ENCODE assay signal across 8 cellular contexts in the genomic region with DNA sequence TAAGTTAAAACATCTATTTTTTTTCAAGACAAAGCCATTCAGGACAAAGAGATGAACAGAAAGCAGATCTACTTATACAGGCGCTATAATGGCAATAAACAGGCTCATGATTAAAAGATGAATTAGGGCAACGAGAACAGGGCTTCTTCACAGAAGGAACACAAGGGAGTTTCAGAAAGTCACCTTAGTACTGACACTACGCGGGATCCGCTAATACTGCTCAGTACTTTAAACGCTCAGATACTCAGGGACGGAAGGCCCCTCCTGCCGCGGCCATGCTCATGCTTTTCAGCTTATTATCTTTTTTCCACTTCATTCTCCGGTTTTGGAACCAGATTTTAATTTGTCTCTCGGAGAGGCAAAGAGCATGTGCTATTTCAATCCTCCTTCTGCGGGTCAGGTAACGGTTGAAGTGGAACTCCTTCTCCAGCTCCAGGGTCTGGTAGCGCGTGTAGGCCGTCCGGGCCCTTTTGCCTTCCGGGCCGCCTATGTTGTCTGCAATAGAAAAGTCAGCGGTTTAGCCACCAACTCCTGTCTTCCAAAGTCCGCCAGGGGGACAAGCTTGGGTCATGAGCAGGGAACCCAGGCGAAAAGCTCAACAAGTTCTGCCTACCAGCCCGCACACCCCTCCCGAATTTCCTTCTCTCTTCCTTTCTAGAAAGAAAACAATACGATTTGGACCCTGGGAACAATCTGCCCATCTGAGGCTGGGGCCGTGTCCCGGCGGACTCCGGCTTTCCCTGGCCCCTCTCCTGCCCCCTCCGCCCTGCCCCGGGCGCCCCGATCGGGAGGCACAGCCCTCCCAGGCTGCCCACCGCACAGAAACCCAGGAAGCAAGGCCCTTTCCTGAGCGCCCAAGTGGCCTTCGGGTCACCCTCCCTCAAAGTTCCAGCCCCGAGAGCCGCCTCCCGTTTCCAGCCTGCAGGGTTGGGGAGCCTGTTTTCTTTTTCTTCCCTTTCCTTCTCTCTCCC. TPM values are rescaled to one million over a fixed set of nuclear protein-coding genes. Genes with fewer than 3 reads are reported as not detected.
DNase-seq lines count a peak whose midpoint lies in the region; ATAC-seq and TF ChIP-seq lines count a peak whose summit lies in the region.
"Had no signal": no experiment of that assay in that cellular context is flagged by ENCODE, and none has a peak within 500 bp of the region (broad histone marks: within the 10 kb centered on the region; RNA-seq: fewer than 3 reads in every experiment).

No MANE protein-coding gene starts in this region.

- H3K9ac ChIP-seq in Loucy (ENCODE audit: low read depth, low read length, poor library complexity, severe bottlenecking) (peak overlapping the region; percentile 86), colonic mucosa (ENCODE audit: low read depth in 2 of 2, low read length in 2 of 2) (peak overlapping the region; percentile 75 to 100)

- H3K27me3 ChIP-seq in Loucy (ENCODE audit: insufficient read depth, low read length, poor library complexity, severe bottlenecking): no peaks in the 10 kb centered on the region
- H3K27me3 ChIP-seq in colonic mucosa: no peaks in the 10 kb centered on the region
- H3K27me3 ChIP-seq in lung (ENCODE audit: control insufficient read depth, insufficient read depth): no peaks in the 10 kb centered on the region
- no peaks in the 10 kb centered on the region for H3K27me3 ChIP-seq in suprapubic skin

- no peak for TF ChIP-seq POLR2A in suprapubic skin (IDR thresholded peaks at IDR 0.05)

- no peaks in the 10 kb centered on the region for H3K9me2 ChIP-seq in Loucy (replicated peaks; ENCODE audit: low read depth, low read length)

- H3K4me1 ChIP-seq in Loucy (ENCODE audit: insufficient read depth, low read length, poor library complexity, severe bottlenecking) (peaks cover 65% of the 10 kb centered on the region), colonic mucosa (peaks cover 11% of the 10 kb centered on the region), lung (ENCODE audit: control insufficient read depth in 2 of 2, insufficient read depth in 2 of 2, low read length in 2 of 2) (no peaks in the 10 kb centered on the region), suprapubic skin (peaks cover 36% of the 10 kb centered on the region)

- H3K36me3 ChIP-seq in Loucy (ENCODE audit: insufficient read depth, low read length): peaks cover 84% of the 10 kb centered on the region
- H3K36me3 ChIP-seq in colonic mucosa: no peaks in the 10 kb centered on the region
- no peaks in the 10 kb centered on the region for H3K36me3 ChIP-seq in lung (ENCODE audit: control insufficient read depth in 2 of 2, insufficient read depth in 2 of 2, low read length in 2 of 2)
- peaks cover 16% of the 10 kb centered on the region for H3K36me3 ChIP-seq in suprapubic skin

- no peak overlapping the region for H2AFZ ChIP-seq in Loucy (ENCODE audit: low read length)

- WGBS in lung, 2 donors: 36 to 65% methylated on average over 40 of the region's 40 CpGs
- WGBS in suprapubic skin: 71% methylated on average over 40 of the region's 40 CpGs

- H3K4me3 ChIP-seq in Loucy (ENCODE audit: low read length, poor library complexity, severe bottlenecking) (peak overlapping the region; percentile 94), colonic mucosa (peak overlapping the region; percentile 43), lung (peak overlapping the region; percentile 89), suprapubic skin (peak overlapping the region; percentile 53)

- peaks cover 4% of the 10 kb centered on the region for H3F3A ChIP-seq in Loucy (ENCODE audit: low read depth)

- peak overlapping the region; percentile 91 for H3K4me2 ChIP-seq in Loucy (ENCODE audit: low read depth, low read length, poor library complexity, severe bottlenecking)

- ATAC-seq in lung (ENCODE audit: insufficient read depth, low FRiP score): no peak
- no peak for ATAC-seq in GM21447 (IDR thresholded peaks at IDR 0.05; ENCODE audit: unreplicated experiment)

- peak overlapping the region; percentile 84 for H3K27ac ChIP-seq in colonic mucosa
- peak overlapping the region in 1 of 2 donors; percentile 84 for H3K27ac ChIP-seq in lung (ENCODE audit: low read depth in 1 of 2, low read length in 1 of 2)
- H3K27ac ChIP-seq in suprapubic skin: peak overlapping the region; percentile 88
- H3K27ac ChIP-seq: SK-N-MC had no signal

- H3K9me3 ChIP-seq in Loucy (ENCODE audit: insufficient read depth, low read depth, low read length): no peaks in the 10 kb centered on the region
- H3K9me3 ChIP-seq in colonic mucosa: no peaks in the 10 kb centered on the region
- peaks cover 0 to 2% of the 10 kb centered on the region in 2 donors for H3K9me3 ChIP-seq in lung (ENCODE audit: control insufficient read depth in 2 of 2, insufficient read depth in 1 of 2, low read length in 1 of 2)
- no peaks in the 10 kb centered on the region for H3K9me3 ChIP-seq in suprapubic skin

- DNase-seq in colonic mucosa (peak; percentile 53), lung (ENCODE audit: low spot score) (no peak), suprapubic skin (ENCODE audit: low spot score in 2 of 2) (peak in 1 of 2 donors; percentile 74), HPDE6-E6E7 (ENCODE audit: extremely low spot score) (no peak)
- DNase-seq in NK-92 treated with Interleukin-12 subunit alpha and Interleukin-12 subunit beta, amount 100 ng/mL, for 24 hours (lab: John Stamatoyannopoulos, UW): no peak

- peaks cover 96% of the 10 kb centered on the region for H4K20me1 ChIP-seq in Loucy (ENCODE audit: insufficient read depth, low read length, poor library complexity, severe bottlenecking)

- intact Hi-C loops in colonic mucosa (cut with DNase I): loop anchor here (5.0 kb wide), 1 partner anchor 35 kb away; no protein-coding TSS in a partner anchor

- peaks cover 100% of the 10 kb centered on the region for H3K79me2 ChIP-seq in Loucy (ENCODE audit: insufficient read depth, low read length)

- no peak for TF ChIP-seq EP300 in suprapubic skin (IDR thresholded peaks at IDR 0.05)

- TF ChIP-seq CTCF in Loucy (conservative IDR thresholded peaks at IDR 0.05; ENCODE audit: low read length): no peak
- no peak for TF ChIP-seq CTCF in colonic mucosa (IDR thresholded peaks at IDR 0.05)
- no peak for TF ChIP-seq CTCF in lung (IDR thresholded peaks at IDR 0.05; ENCODE audit: control extremely low read depth, extremely low read depth)
- no peak for TF ChIP-seq CTCF in suprapubic skin (IDR thresholded peaks at IDR 0.05)

RNA-seq across cellular contexts. Expression of gene HOXA5, which starts 1.6 kb away (rescaled TPM):
- total RNA-seq in colonic mucosa: 10 to 100 TPM in 1 of 2 donors, 1 to 10 TPM in 1; 9.6 to 18.7 TPM
- total RNA-seq in lung: 10 to 100 TPM; 20.9 to 61.9 TPM
- 1 to 10 TPM; 9.2 to 9.5 TPM for polyA plus RNA-seq in lung
- total RNA-seq in suprapubic skin: 10 to 100 TPM in 3 of 4 donors, 1 to 10 TPM in 1; 4.7 to 16.3 (median 14.6) TPM

RNA-seq across cellular contexts. Expression of gene HOXA6, which starts 5.7 kb away (rescaled TPM):
- total RNA-seq in colonic mucosa: 10 to 100 TPM; 10.9 to 29.6 TPM
- 1 to 10 TPM; 4.7 to 7.7 TPM for total RNA-seq in lung
- polyA plus RNA-seq in lung: under 1 TPM; 0.49 to 0.94 TPM
- total RNA-seq in suprapubic skin: 1 to 10 TPM; 4.0 to 9.3 (median 6.4) TPM

RNA-seq across cellular contexts. Expression of gene HOXA3, which starts 10.5 kb away (rescaled TPM):
- total RNA-seq in colonic mucosa: 10 to 100 TPM; 13.3 to 14.1 TPM
- total RNA-seq in lung: 10 to 100 TPM; 10.3 to 10.7 TPM
- polyA plus RNA-seq in lung: 1 to 10 TPM; 1.9 to 2.3 TPM
- total RNA-seq in suprapubic skin: 10 to 100 TPM in 1 of 4 donors, 1 to 10 TPM in 3; 5.5 to 19.9 (median 6.2) TPM

RNA-seq across cellular contexts. Expression of gene HOXA4, which starts 11.3 kb away (rescaled TPM):
- total RNA-seq in colonic mucosa: 1 to 10 TPM; 3.3 to 4.5 TPM
- 1 to 10 TPM; 2.7 to 4.4 TPM for total RNA-seq in lung
- 1 to 10 TPM; 3.8 to 6.0 TPM for polyA plus RNA-seq in lung
- 1 to 10 TPM; 1.8 to 4.7 (median 2.5) TPM for total RNA-seq in suprapubic skin

RNA-seq across cellular contexts. Expression of gene HOXA7, which starts 14.6 kb away (rescaled TPM):
- total RNA-seq in colonic mucosa (10 to 100 TPM; 21.9 to 24.4 TPM), lung (1 to 10 TPM; 1.1 to 2.2 TPM), suprapubic skin (10 to 100 TPM; 14.8 to 23.6 (median 17.5) TPM)
- 1 to 10 TPM; 1.0 to 1.7 TPM for polyA plus RNA-seq in lung

Comparison
In these comparisons a context has a peak if more than half of its experiments do, and no peak if none do; other contexts are left out.
1. H3K4me3 ChIP-seq: peak in every context shown above with its lines; median percentile 94 in Loucy; 89 in lung; 53 in suprapubic skin; 43 in colonic mucosa.